ENCODE assay signal across 16 cellular contexts in the genomic region with DNA sequence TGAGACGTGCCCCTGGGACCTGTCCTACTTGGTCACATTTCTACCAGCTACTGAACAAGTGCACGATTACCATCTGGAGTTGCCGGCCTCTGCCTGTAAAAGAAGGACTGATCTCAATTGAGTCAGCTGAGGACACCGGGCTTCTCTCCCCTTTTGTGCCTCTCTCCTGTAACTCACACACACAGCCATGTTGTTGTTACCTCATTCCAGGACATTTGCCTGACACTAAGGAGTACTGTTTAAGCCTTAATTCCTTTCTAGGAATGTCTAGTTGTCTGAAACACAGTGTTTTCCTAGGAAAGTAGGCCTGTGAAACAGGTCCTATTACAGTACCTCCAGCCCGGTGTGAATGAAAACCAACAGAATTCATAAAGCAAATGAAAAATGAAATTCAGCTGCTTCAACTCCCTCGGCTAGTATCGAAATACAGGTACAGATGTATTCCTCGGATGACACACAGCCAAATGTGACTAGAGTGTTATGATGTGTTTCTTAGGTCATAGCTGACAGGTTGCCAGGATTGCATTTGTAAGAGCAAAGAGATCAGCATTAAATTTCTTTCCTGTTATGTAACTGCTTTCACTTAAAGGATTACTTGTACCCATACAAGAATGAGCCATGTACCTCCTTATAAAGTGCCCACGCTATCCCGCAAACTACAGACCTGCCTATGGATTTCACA.
DNase-seq lines count a peak whose midpoint lies in the region; ATAC-seq and TF ChIP-seq lines count a peak whose summit lies in the region.
"Had no signal": no experiment of that assay in that cellular context is flagged by ENCODE, and none has a peak within 500 bp of the region (broad histone marks: within the 10 kb centered on the region; RNA-seq: fewer than 3 reads in every experiment).

No MANE protein-coding gene starts in this region.

- no peak overlapping the region for H3K14ac ChIP-seq in H9 (ENCODE audit: insufficient read depth, low read length)

- H2BK12ac ChIP-seq in H9 (ENCODE audit: insufficient read length, low read depth, low read length), result no peak overlapping the region

- no peak overlapping the region for H3K4me3 ChIP-seq in BJ (ENCODE audit: low read depth, low read length)
- H3K4me3 ChIP-seq in MG63, result no peak overlapping the region
- H3K4me3 ChIP-seq in neural progenitor cell, result no peak overlapping the region
- H3K4me3 ChIP-seq: GM23338, right lobe of liver, suprapubic skin had no signal

- no peaks in the 10 kb centered on the region for H3K23me2 ChIP-seq in H9 (ENCODE audit: insufficient read length, low read depth, low read length, poor library complexity, severe bottlenecking)

- H4K91ac ChIP-seq in H9 (ENCODE audit: insufficient read length, low read depth, low read length), result no peak overlapping the region

- H2BK15ac ChIP-seq in H9 (ENCODE audit: low read depth, low read length), result no peak overlapping the region

- no peak overlapping the region for H2BK5ac ChIP-seq in H9 (ENCODE audit: insufficient read length, low read length)

- H2AFZ ChIP-seq in neural progenitor cell (replicated peaks) (no peak overlapping the region), H9 (ENCODE audit: low read length) (no peak overlapping the region)
- H2AFZ ChIP-seq: GM23338 had no signal

- no peak overlapping the region for H3K4ac ChIP-seq in H9 (ENCODE audit: low read depth, low read length)

- no peaks in the 10 kb centered on the region for H3K36me3 Mint-ChIP-seq in neural progenitor cell
- H3K36me3 Mint-ChIP-seq in H9 (ENCODE audit: insufficient read depth in 1 of 3, low read depth in 3 of 3), result no peaks in the 10 kb centered on the region; a peak in 1 of 7 replicates
- H3K36me3 Mint-ChIP-seq in natural killer cell treated with Interleukin-12 subunit alpha and Interleukin-12 subunit beta and Interleukin-15 and Interleukin-18, amount 100 ng/mL, for 72 hours, result no peaks in the 10 kb centered on the region
- H3K36me3 Mint-ChIP-seq: CD8-positive, alpha-beta memory T cell; IgD-negative memory B cell had no signal

- H3K27ac ChIP-seq in neural progenitor cell, result no peak overlapping the region
- no peak overlapping the region for H3K27ac ChIP-seq in H9 (ENCODE audit: insufficient read length, low read depth, low read length)
- H3K27ac ChIP-seq: right lobe of liver, suprapubic skin had no signal

- no CpG with 5 or more reads among the region's 10 CpGs for WGBS in H9 (ENCODE audit: extremely low coverage, insufficient read length, low lambda C conversion rate)

- no peak overlapping the region for H2BK20ac ChIP-seq in H9 (ENCODE audit: low read depth, low read length, poor library complexity, severe bottlenecking)

- POLR2A ChIA-PET in BJ (lab: Charles Lee), result no interaction called here
- POLR2A ChIA-PET in GM10248 (lab: Yijun Ruan, JAX), result no interaction called here

- H3K4me1 Mint-ChIP-seq in neural progenitor cell (peaks cover 3% of the 10 kb centered on the region), H9 (peaks cover 3% of the 10 kb centered on the region in 2 experiments)
- H3K4me1 Mint-ChIP-seq in natural killer cell treated with Interleukin-12 subunit alpha and Interleukin-12 subunit beta and Interleukin-15 and Interleukin-18, amount 100 ng/mL, for 72 hours (ENCODE audit: low read depth in 2 of 2), result no peaks in the 10 kb centered on the region
- H3K4me1 Mint-ChIP-seq: CD8-positive, alpha-beta memory T cell; IgD-negative memory B cell had no signal

- no peak overlapping the region for H3K4me3 Mint-ChIP-seq in neural progenitor cell
- H3K4me3 Mint-ChIP-seq in H9, result no peak overlapping the region
- no peak overlapping the region for H3K4me3 Mint-ChIP-seq in natural killer cell treated with Interleukin-12 subunit alpha and Interleukin-12 subunit beta and Interleukin-15 and Interleukin-18, amount 100 ng/mL, for 72 hours
- H3K4me3 Mint-ChIP-seq: activated T-cell treated with anti-CD3 and anti-CD28 coated beads, Interleukin-2, amount 50 U/mL, for 4 hours; CD8-positive, alpha-beta memory T cell; GM23338; IgD-negative memory B cell had no signal

- no peak overlapping the region for H4K5ac ChIP-seq in H9 (ENCODE audit: insufficient read length, low read depth, low read length)

- no peaks in the 10 kb centered on the region for H3K79me1 ChIP-seq in H9 (ENCODE audit: insufficient read depth, low read depth, low read length, poor library complexity, severe bottlenecking)

- CTCF ChIA-PET in BJ (lab: Yijun Ruan, JAX) (interaction anchor here (1.6 kb wide), 1 partner anchor 167 kb away, joined by 3 read pairs; no protein-coding TSS in a partner anchor), GM10248 (lab: Yijun Ruan, JAX) (interaction anchor here (0.8 to 1.2 kb wide), 2 partner anchors 38 to 43 kb away, joined by 3 read pairs; no protein-coding TSS in a partner anchor)

- H4K20me1 ChIP-seq in neural progenitor cell (ENCODE audit: low read depth) (no peaks in the 10 kb centered on the region), H9 (ENCODE audit: control insufficient read depth, insufficient read depth, insufficient read length) (no peaks in the 10 kb centered on the region)

- H3F3A ChIP-seq in neural progenitor cell (ENCODE audit: low read depth), result no peaks in the 10 kb centered on the region

- H3K27me3 Mint-ChIP-seq in neural progenitor cell (ENCODE audit: insufficient read depth, low read depth) (peaks cover 2% of the 10 kb centered on the region), H9 (ENCODE audit: low read depth) (no peaks in the 10 kb centered on the region; the same call in 1 of the 2 replicates)
- H3K27me3 Mint-ChIP-seq in natural killer cell treated with Interleukin-12 subunit alpha and Interleukin-12 subunit beta and Interleukin-15 and Interleukin-18, amount 100 ng/mL, for 72 hours, result peaks cover 0 to 2% of the 10 kb centered on the region in 2 donors
- H3K27me3 Mint-ChIP-seq: CD8-positive, alpha-beta memory T cell; IgD-negative memory B cell had no signal

- H3K4me1 ChIP-seq in neural progenitor cell (peaks cover 9% of the 10 kb centered on the region), H9 (ENCODE audit: insufficient read depth, low read length) (no peaks in the 10 kb centered on the region)
- H3K4me1 ChIP-seq: right lobe of liver, suprapubic skin had no signal

- H3K9me3 Mint-ChIP-seq in neural progenitor cell (peaks cover 3% of the 10 kb centered on the region), H9 (peaks cover 2 to 3% of the 10 kb centered on the region in 2 experiments; a peak in 2 of 5 replicates)
- no peaks in the 10 kb centered on the region for H3K9me3 Mint-ChIP-seq in natural killer cell treated with Interleukin-12 subunit alpha and Interleukin-12 subunit beta and Interleukin-15 and Interleukin-18, amount 100 ng/mL, for 72 hours
- H3K9me3 Mint-ChIP-seq: GM23338 had no signal

- H4K8ac ChIP-seq in H9 (replicated peaks; ENCODE audit: insufficient read length, low read depth, low read length), result no peak overlapping the region

- no peak overlapping the region for H2BK120ac ChIP-seq in H9 (ENCODE audit: low read depth, low read length, poor library complexity, severe bottlenecking)

- peak overlapping the region; percentile 13 for H3K4me2 ChIP-seq in neural progenitor cell
- H3K4me2 ChIP-seq in H9 (ENCODE audit: insufficient read depth, insufficient read length, low read length), result no peak overlapping the region
- H3K4me2 ChIP-seq: GM23338 had no signal

- H3K9ac ChIP-seq in neural progenitor cell, result no peak overlapping the region
- no peak overlapping the region for H3K9ac ChIP-seq in H9 (ENCODE audit: extremely low read depth, insufficient read length, low read length)

- H2AK5ac ChIP-seq in H9 (ENCODE audit: insufficient read length, low read length), result no peak overlapping the region

- DNase-seq in BJ (ENCODE audit: low read depth) (peak; percentile 52), MG63 (peak; percentile 38), dedifferentiated amniotic fluid mesenchymal stem cell (ENCODE audit: extremely low spot score) (peak; percentile 72), neural progenitor cell (ENCODE audit: low spot score) (no peak), H9 (no peak), GM10248 (ENCODE audit: extremely low spot score) (no peak)
- no peak for DNase-seq in stimulated activated CD4-positive, alpha-beta T cell treated with anti-CD3 and anti-CD28 coated beads, Interleukin-15, amount 100 ng/mL, for 24 hours
- DNase-seq in natural killer cell treated with Interleukin-12 subunit alpha and Interleukin-12 subunit beta and Interleukin-15 and Interleukin-18, amount 100 ng/mL, for 72 hours (ENCODE audit: low spot score), result no peak
- DNase-seq: activated CD4-positive, alpha-beta T cell treated with anti-CD3 and anti-CD28 coated beads for 1 hour; activated T-cell treated with anti-CD3 and anti-CD28 coated beads, Interleukin-2, amount 50 U/mL, for 4 hours; CD8-positive, alpha-beta memory T cell; NCI-H1436 treated with DMSO at 0.1 percent for 48 hours; right lobe of liver had no signal

- H3K56ac ChIP-seq in H9 (ENCODE audit: insufficient read length, low read depth, low read length), result no peak overlapping the region

- H3K79me2 ChIP-seq in neural progenitor cell (ENCODE audit: low read depth) (no peaks in the 10 kb centered on the region), H9 (ENCODE audit: insufficient read depth, low read length) (no peaks in the 10 kb centered on the region)

- H3K23ac ChIP-seq in H9 (ENCODE audit: insufficient read length, low read depth, low read length), result no peak overlapping the region

- no peak overlapping the region for H3K18ac ChIP-seq in H9 (ENCODE audit: insufficient read length, low read depth, low read length)

- no peak overlapping the region for H3T11ph ChIP-seq in H9 (ENCODE audit: low read length)

- no peak for TF ChIP-seq CTCF in BJ (IDR thresholded peaks at IDR 0.05; ENCODE audit: insufficient read depth, low read depth, low read length)
- no peak for TF ChIP-seq CTCF in neural progenitor cell (IDR thresholded peaks at IDR 0.05)
- no peak for TF ChIP-seq CTCF in H9 (conservative IDR thresholded peaks at IDR 0.05)
- TF ChIP-seq CTCF in GM10248 (IDR thresholded peaks at IDR 0.05; ENCODE audit: control extremely low read depth, extremely low read depth, low read depth, missing control alignments), result no peak

- H3K9me3 ChIP-seq in MG63 (no peaks in the 10 kb centered on the region), neural progenitor cell (ENCODE audit: low read depth) (no peaks in the 10 kb centered on the region), H9 (ENCODE audit: control insufficient read depth, low read depth, low read length) (no peaks in the 10 kb centered on the region)
- H3K9me3 ChIP-seq: right lobe of liver, suprapubic skin had no signal

- ATAC-seq in natural killer cell treated with Interleukin-12 subunit alpha and Interleukin-12 subunit beta and Interleukin-15 and Interleukin-18, amount 100 ng/mL, for 72 hours, result no peak
- ATAC-seq: activated T-cell treated with anti-CD3 and anti-CD28 coated beads, Interleukin-2, amount 50 U/mL, for 4 hours; GM23338; right lobe of liver had no signal

- H3K36me3 ChIP-seq in BJ (ENCODE audit: control insufficient read depth, insufficient read depth, low read length) (no peaks in the 10 kb centered on the region), MG63 (no peaks in the 10 kb centered on the region), neural progenitor cell (no peaks in the 10 kb centered on the region)
- H3K36me3 ChIP-seq: right lobe of liver, suprapubic skin had no signal

- H3K27me3 ChIP-seq in BJ (ENCODE audit: control insufficient read depth, insufficient read depth, low read length) (no peaks in the 10 kb centered on the region), MG63 (no peaks in the 10 kb centered on the region), neural progenitor cell (no peaks in the 10 kb centered on the region), H9 (ENCODE audit: insufficient read depth, low read length) (no peaks in the 10 kb centered on the region)
- H3K27me3 ChIP-seq: right lobe of liver, suprapubic skin had no signal

- H3K27ac Mint-ChIP-seq in neural progenitor cell, result no peak overlapping the region
- H3K27ac Mint-ChIP-seq in H9, result no peak overlapping the region
- H3K27ac Mint-ChIP-seq in natural killer cell treated with Interleukin-12 subunit alpha and Interleukin-12 subunit beta and Interleukin-15 and Interleukin-18, amount 100 ng/mL, for 72 hours, result no peak overlapping the region
- H3K27ac Mint-ChIP-seq: CD8-positive, alpha-beta memory T cell; GM23338; IgD-negative memory B cell had no signal

Comparison
In these comparisons a context has a peak if more than half of its experiments do, and no peak if none do; other contexts are left out.
1. DNase-seq: peak in BJ (single experiment), MG63 (single experiment) and dedifferentiated amniotic fluid mesenchymal stem cell (single experiment); none in neural progenitor cell (single experiment), stimulated activated CD4-positive, alpha-beta T cell treated with anti-CD3 and anti-CD28 coated beads, Interleukin-15, amount 100 ng/mL, for 24 hours (single experiment), H9 (single experiment), natural killer cell treated with Interleukin-12 subunit alpha and Interleukin-12 subunit beta and Interleukin-15 and Interleukin-18, amount 100 ng/mL, for 72 hours (single experiment) and GM10248 (single experiment).